In the genomic region with DNA sequence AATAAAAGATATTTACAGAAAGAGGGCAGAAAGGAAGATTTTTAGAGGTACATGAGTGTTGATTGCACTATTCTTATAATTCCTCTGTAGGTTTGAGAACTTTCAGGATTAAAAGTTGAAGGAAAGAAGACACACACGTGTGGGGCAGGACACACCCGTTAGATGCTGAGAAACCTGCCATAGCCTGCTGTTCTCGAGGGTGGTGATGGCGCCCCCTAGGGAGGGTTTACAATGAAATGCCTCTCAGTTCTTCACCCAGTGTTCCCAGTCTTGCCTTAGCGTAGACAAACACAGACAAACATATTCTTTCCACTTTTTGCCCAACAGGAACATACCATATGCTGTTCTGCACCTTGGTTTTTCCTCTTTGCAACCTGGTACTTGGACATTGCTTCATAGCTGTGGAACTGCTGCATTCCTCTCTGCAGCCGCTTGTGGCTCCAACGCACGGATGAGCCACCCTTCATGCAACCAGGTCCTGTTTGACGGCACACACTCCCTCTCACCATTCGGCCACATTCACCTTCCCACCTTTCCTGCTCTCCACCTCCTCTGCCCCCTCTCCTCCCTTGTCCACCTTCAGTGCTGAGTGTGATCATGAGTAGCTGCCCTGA, we compare ENCODE assay signal across 9 cellular contexts. TPM values are rescaled to one million over a fixed set of nuclear protein-coding genes. Genes with fewer than 3 reads are reported as not detected.
DNase-seq lines count a peak whose midpoint lies in the region; ATAC-seq and TF ChIP-seq lines count a peak whose summit lies in the region.
"Had no signal": no experiment of that assay in that cellular context is flagged by ENCODE, and none has a peak within 500 bp of the region (broad histone marks: within the 10 kb centered on the region; RNA-seq: fewer than 3 reads in every experiment).

No MANE protein-coding gene starts in this region.

- peak overlapping the region; percentile 44 for H3K4me3 Mint-ChIP-seq in endothelial cell (ENCODE audit: unreplicated experiment)
- H3K4me3 Mint-ChIP-seq: CD4-positive, CD25-positive, alpha-beta regulatory T cell had no signal

- peaks cover 3% of the 10 kb centered on the region for H3K27me3 Mint-ChIP-seq in endothelial cell (ENCODE audit: unreplicated experiment)

- DNase-seq in NCI-H748 (lab: John Stamatoyannopoulos, UW; ENCODE audit: unreplicated experiment) (peak; percentile 6), NCI-H748 treated with DMSO at 0.1 percent for 48 hours (lab: John Stamatoyannopoulos, UW) (no peak), OCI-LY7 (ENCODE audit: low spot score) (no peak), endothelial cell (ENCODE audit: low spot score) (no peak), ureter (ENCODE audit: low spot score) (no peak)
- peak; percentile 55 for DNase-seq in stimulated activated CD4-positive, alpha-beta T cell treated with anti-CD3 and anti-CD28 coated beads, Interleukin-15, amount 100 ng/mL, for 24 hours

- intact Hi-C loops in OCI-LY7 (cut with micrococcal nuclease; ENCODE audit: unreplicated experiment), result no loop called here

- H3K27ac Mint-ChIP-seq in endothelial cell (ENCODE audit: unreplicated experiment), result no peak overlapping the region

- no TSS peak for BruUV-seq in OCI-LY7 (replicated peaks; lab: Mats Ljungman, UMichigan)

- no peak overlapping the region for H3K4me3 ChIP-seq in OCI-LY7 (ENCODE audit: low read depth, low read length, poor library complexity, severe bottlenecking)

- H3K27ac ChIP-seq in OCI-LY7 (ENCODE audit: low read depth, low read length, poor library complexity, severe bottlenecking), result no peak overlapping the region

- no peaks in the 10 kb centered on the region for H3K9me3 Mint-ChIP-seq in endothelial cell (ENCODE audit: unreplicated experiment)

- no peaks in the 10 kb centered on the region for H3K9me3 ChIP-seq in OCI-LY7 (ENCODE audit: low read length)

- H3K9me2 ChIP-seq in OCI-LY7 (ENCODE audit: insufficient read depth, low read length), result no peaks in the 10 kb centered on the region

- CTCF ChIA-PET in OCI-LY7 (lab: Charles Lee; ENCODE audit: unreplicated experiment), result no interaction called here

- ATAC-seq in HG02763 (IDR thresholded peaks at IDR 0.05; ENCODE audit: unreplicated experiment) (no peak), GM18909 (IDR thresholded peaks at IDR 0.05; ENCODE audit: poor library complexity, unreplicated experiment) (no peak)

- no peaks in the 10 kb centered on the region for H3K36me3 Mint-ChIP-seq in endothelial cell (ENCODE audit: low read depth, unreplicated experiment)
- H3K36me3 Mint-ChIP-seq: CD4-positive, CD25-positive, alpha-beta regulatory T cell had no signal

- H3K36me3 ChIP-seq in OCI-LY7 (ENCODE audit: insufficient read depth, low read length), result no peaks in the 10 kb centered on the region

- TF ChIP-seq CTCF in OCI-LY7 (conservative IDR thresholded peaks at IDR 0.05; ENCODE audit: low read length) (peak; percentile 66), endothelial cell (IDR thresholded peaks at IDR 0.05; ENCODE audit: unreplicated experiment) (no peak)

- no peaks in the 10 kb centered on the region for H4K20me1 ChIP-seq in OCI-LY7 (ENCODE audit: insufficient read depth, low read length)

- H3K4me1 ChIP-seq in OCI-LY7 (ENCODE audit: insufficient read depth, low read length, poor library complexity, severe bottlenecking), result no peaks in the 10 kb centered on the region

- peaks cover 6% of the 10 kb centered on the region for H3K4me1 Mint-ChIP-seq in endothelial cell (ENCODE audit: unreplicated experiment)
- H3K4me1 Mint-ChIP-seq: CD4-positive, CD25-positive, alpha-beta regulatory T cell had no signal

- no peak overlapping the region for H2AFZ ChIP-seq in OCI-LY7 (ENCODE audit: low read length)

- no peaks in the 10 kb centered on the region for H3K79me2 ChIP-seq in OCI-LY7 (ENCODE audit: insufficient read depth, low read depth, low read length)

- H3K4me2 ChIP-seq in OCI-LY7 (ENCODE audit: low read length), result no peak overlapping the region

- POLR2A ChIA-PET in OCI-LY7 (lab: Charles Lee), result no interaction called here

RNA-seq across cellular contexts. Expression of gene HSPA12A, which starts 23.3 kb away (rescaled TPM):
- total RNA-seq in OCI-LY7 (2014; rRNA removed; shearing (Covaris generic)), result not detected in 2 replicates
- total RNA-seq in OCI-LY7 (2022), result 3.3 and 3.7 TPM in 2 replicates
- total RNA-seq in endothelial cell (ENCODE audit: unreplicated experiment), result 2.8 TPM
- total RNA-seq in ureter, result 15.7 TPM

Comparison
In these comparisons a context has a peak if more than half of its experiments do, and no peak if none do; other contexts are left out.
1. DNase-seq: peak in NCI-H748 (single experiment) and stimulated activated CD4-positive, alpha-beta T cell treated with anti-CD3 and anti-CD28 coated beads, Interleukin-15, amount 100 ng/mL, for 24 hours (single experiment); none in NCI-H748 treated with DMSO at 0.1 percent for 48 hours (single experiment), OCI-LY7 (single experiment), endothelial cell (single experiment) and ureter (single experiment).